Comparison of ENCODE assay signal across 7 cellular contexts in genomic region chr2:95775193-95775531, GRCh38.
DNase-seq lines count a peak whose midpoint lies in the region; ATAC-seq, FAIRE-seq and TF ChIP-seq lines count a peak whose summit lies in the region.
"Not testable (repeated sequence)": the region's sequence is repeated elsewhere in the genome, so short reads cannot be mapped to it uniquely, and the experiment has no call there.

No MANE protein-coding gene starts in this region.

- TF ChIP-seq POLR2A in K562 (conservative IDR thresholded peaks at IDR 0.05); HepG2 (IDR thresholded peaks at IDR 0.05; ENCODE audit: insufficient read depth in 1 of 2, low read depth in 2 of 2, low read length in 2 of 2): not testable (repeated sequence)

- not testable (repeated sequence) for H3K9me3 ChIP-seq in K562 (replicated peaks; ENCODE audit: control insufficient read depth, insufficient read depth, low read depth, low read length); heart right ventricle; HepG2 (ENCODE audit: low read length); upper lobe of right lung

- H3K4me3 ChIP-seq in GM23338; K562; heart right ventricle; HepG2 (replicated peaks in 1 of 3; ENCODE audit: insufficient read depth in 1 of 3, low read depth in 2 of 3, low read length in 3 of 3); upper lobe of right lung: not testable (repeated sequence)

- 0% methylated on average over 3 of the region's 9 CpGs for WGBS in K562 (ENCODE audit: insufficient coverage, low coverage, missing lambda C conversion rate)
- 54 to 74% methylated on average over 4 of the region's 9 CpGs for WGBS in heart right ventricle, 2 donors
- WGBS in HepG2 (ENCODE audit: low lambda C conversion rate), result 18% methylated on average over 9 of the region's 9 CpGs

- not testable (repeated sequence) for TF ChIP-seq EP300 in K562 (IDR thresholded peaks at IDR 0.05; ENCODE audit: low read length); HepG2 (IDR thresholded peaks at IDR 0.05; ENCODE audit: low read depth in 2 of 2, low read length in 2 of 2); HepG2 (CRISPR knock-in tag; IDR thresholded peaks at IDR 0.05; ENCODE audit: borderline replicate concordance)

- not testable (repeated sequence) for TF ChIP-seq CTCF in GM23338 (conservative IDR thresholded peaks at IDR 0.05; ENCODE audit: low read depth in 2 of 2); K562 (IDR thresholded peaks at IDR 0.05 in 2 of 3, conservative IDR thresholded peaks at IDR 0.05 in 1 of 3; ENCODE audit: insufficient read depth in 2 of 3, low read depth in 1 of 3, low read length in 3 of 3); heart right ventricle (IDR thresholded peaks at IDR 0.05); HepG2 (CRISPR knock-in tag; IDR thresholded peaks at IDR 0.05); upper lobe of right lung (IDR thresholded peaks at IDR 0.05)

- H3K27me3 Mint-ChIP-seq in GM23338 (ENCODE audit: insufficient read depth, low read depth, poor library complexity), result not testable (repeated sequence)

- not testable (repeated sequence) for H3K27ac Mint-ChIP-seq in GM23338

- in situ Hi-C loops in K562 (cut with MboI), result loop anchor here (25.0 kb wide), 3 partner anchors 237 to 737 kb away; partner anchors contain the start of gene NEURL3
- in situ Hi-C loops in HepG2 (cut with HindIII; ENCODE audit: extremely low pct_ligation_motif_present, low pct_unique_long_range_greater_than_20kb), result not testable (repeated sequence)

- H3K4me1 ChIP-seq in GM23338 (ENCODE audit: insufficient read depth); K562 (replicated peaks in 1 of 2; ENCODE audit: control insufficient read depth in 2 of 2, insufficient read depth in 2 of 2, low read length in 2 of 2); heart right ventricle; HepG2 (ENCODE audit: insufficient read depth, low read length); upper lobe of right lung: not testable (repeated sequence)

- not testable (repeated sequence) for H3K79me2 ChIP-seq in GM23338 (replicated peaks; ENCODE audit: insufficient read depth); K562 (ENCODE audit: control insufficient read depth, insufficient read depth, low read length); HepG2 (ENCODE audit: insufficient read depth, low read length)

- H3K36me3 ChIP-seq in GM23338 (ENCODE audit: insufficient read depth); K562 (ENCODE audit: control insufficient read depth, insufficient read depth, low read length); heart right ventricle; HepG2 (replicated peaks in 1 of 2; ENCODE audit: control insufficient read depth in 1 of 2, insufficient read depth in 2 of 2, low read length in 2 of 2); upper lobe of right lung: not testable (repeated sequence)

- H3K9ac ChIP-seq in K562 (ENCODE audit: insufficient read depth in 1 of 2, low read depth in 2 of 2, low read length in 2 of 2); HepG2 (ENCODE audit: insufficient read depth, low read depth, low read length): not testable (repeated sequence)

- intact Hi-C loops in K562 (cut with micrococcal nuclease); heart right ventricle (cut with DNase I); HepG2 (cut with micrococcal nuclease; ENCODE audit: unreplicated experiment); upper lobe of right lung (cut with DNase I): not testable (repeated sequence)

- peak; percentile 85 for ATAC-seq in GM23338
- peak; percentile 51 for ATAC-seq in HG02870 (IDR thresholded peaks at IDR 0.05; ENCODE audit: unreplicated experiment)
- peak; percentile 56 for ATAC-seq in SK-N-SH treated with all-trans-retinoic acid at 6 μM for 48 hours
- peak; percentile 94 for ATAC-seq in K562
- ATAC-seq in heart right ventricle, result peak in 6 of 8 donors; percentile 15 to 64 (median 56)
- ATAC-seq in HepG2, result peak; percentile 97
- peak; percentile 19 for ATAC-seq in upper lobe of right lung

- not testable (repeated sequence) for H3F3A ChIP-seq in GM23338 (replicated peaks; ENCODE audit: low read depth)

- not testable (repeated sequence) for FAIRE-seq in K562 (lab: Jason Lieb, UNC); HepG2 (lab: Jason Lieb, UNC)

- CTCF ChIA-PET in K562 (lab: Yijun Ruan, JAX; ENCODE audit: low intra/inter-chr PET ratio); HepG2 (lab: Yijun Ruan, JAX; ENCODE audit: low intra/inter-chr PET ratio, low total read pairs): not testable (repeated sequence)

- H3K9me2 ChIP-seq in GM23338 (ENCODE audit: insufficient read depth), result not testable (repeated sequence)

- POLR2A ChIA-PET in K562 (lab: Yijun Ruan, JAX); HepG2 (lab: Yijun Ruan, JAX): not testable (repeated sequence)

- H3K4me3 Mint-ChIP-seq in GM23338, result not testable (repeated sequence)

- H3K27ac ChIP-seq in GM23338 (ENCODE audit: low read depth); K562 (ENCODE audit: extremely low read depth, low read depth, low read length); heart right ventricle; HepG2 (ENCODE audit: extremely low read length, insufficient read depth, low read length); upper lobe of right lung: not testable (repeated sequence)

- not testable (repeated sequence) for DNase-seq in GM23338 (ENCODE audit: low spot score); K562 (ENCODE audit: extremely low read depth in 1 of 4, low spot score in 3 of 4); heart right ventricle; HepG2 (ENCODE audit: low spot score); upper lobe of right lung

- H3K4me2 ChIP-seq in GM23338; K562 (ENCODE audit: insufficient read depth, low read length); HepG2 (ENCODE audit: low read depth, low read length): not testable (repeated sequence)

- not testable (repeated sequence) for H3K36me3 Mint-ChIP-seq in GM23338 (ENCODE audit: low read depth)

- H3K9me3 Mint-ChIP-seq in GM23338, result not testable (repeated sequence)

- not testable (repeated sequence) for H2AFZ ChIP-seq in GM23338; K562 (ENCODE audit: low read depth, low read length); HepG2 (ENCODE audit: low read length)

- H4K20me1 ChIP-seq in GM23338 (replicated peaks; ENCODE audit: insufficient read depth); K562 (replicated peaks; ENCODE audit: control insufficient read depth, insufficient read depth, low read length); HepG2 (ENCODE audit: insufficient read depth, low read length): not testable (repeated sequence)

- not testable (repeated sequence) for H3K9me1 ChIP-seq in K562 (ENCODE audit: control insufficient read depth, insufficient read depth, low read length)

- TF ChIP-seq RAD21 in K562 (CRISPR knock-in tag; conservative IDR thresholded peaks at IDR 0.05 in 1 of 2, IDR thresholded peaks at IDR 0.05 in 1 of 2); HepG2 (CRISPR knock-in tag; IDR thresholded peaks at IDR 0.05): not testable (repeated sequence)

- not testable (repeated sequence) for H3K4me1 Mint-ChIP-seq in GM23338

- H3K27me3 ChIP-seq in GM23338 (ENCODE audit: insufficient read depth); K562 (ENCODE audit: control insufficient read depth in 2 of 2, insufficient read depth in 2 of 2, low read length in 2 of 2); heart right ventricle; HepG2 (ENCODE audit: control insufficient read depth in 1 of 2, insufficient read depth in 2 of 2, low read length in 2 of 2); upper lobe of right lung: not testable (repeated sequence)

- BruUV-seq in K562 (replicated peaks; lab: Mats Ljungman, UMichigan); HepG2 (replicated peaks; lab: Mats Ljungman, UMichigan): not testable (repeated sequence)

Comparison
In these comparisons a context has a peak if more than half of its experiments do, and no peak if none do; other contexts are left out.
1. ATAC-seq: peak in every context shown above with its lines; median percentile 97 in HepG2; 94 in K562; 85 in GM23338; 56 in SK-N-SH treated with all-trans-retinoic acid at 6 μM for 48 hours; 56 in heart right ventricle; 51 in HG02870; 19 in upper lobe of right lung.